ENCODE assay signal across 1 cellular context in genomic region chr4:26372525-26373172, GRCh38.
TF ChIP-seq lines count a peak whose summit lies in the region.

No MANE protein-coding gene starts in this region.

TF ChIP-seq in HepG2, 621 proteins besides CTCF, POLR2A, EP300 and RAD21 (continued from another document and continues in another):
- TF ChIP-seq RCOR2 (CRISPR knock-in tag; IDR thresholded peaks at IDR 0.05) (peak; percentile 66; the same call in 1 of the 2 replicates), ZFYVE20 (CRISPR knock-in tag; IDR thresholded peaks at IDR 0.05; ENCODE audit: borderline replicate concordance, low read depth) (no peak), MAZ (IDR thresholded peaks at IDR 0.05; ENCODE audit: borderline replicate concordance, low read depth, low read length) (no peak), MAZ (CRISPR knock-in tag; IDR thresholded peaks at IDR 0.05; ENCODE audit: low read depth) (no peak), CSRNP1 (CRISPR knock-in tag; IDR thresholded peaks at IDR 0.05) (no peak), ZNF792 (CRISPR knock-in tag; IDR thresholded peaks at IDR 0.05) (no peak), ZNF552 (CRISPR knock-in tag; IDR thresholded peaks at IDR 0.05; ENCODE audit: borderline replicate concordance) (no peak), ATM (IDR thresholded peaks at IDR 0.05; ENCODE audit: borderline replicate concordance) (no peak), HMGA1 (CRISPR knock-in tag; conservative IDR thresholded peaks at IDR 0.05) (no peak), MED8 (CRISPR knock-in tag; IDR thresholded peaks at IDR 0.05; ENCODE audit: insufficient replicate concordance) (no peak), THYN1 (CRISPR knock-in tag; IDR thresholded peaks at IDR 0.05; ENCODE audit: borderline replicate concordance, low read depth) (no peak), REXO4 (CRISPR knock-in tag; IDR thresholded peaks at IDR 0.05; ENCODE audit: borderline replicate concordance) (no peak), ZNF780A (CRISPR knock-in tag; IDR thresholded peaks at IDR 0.05) (no peak), IRX3 (CRISPR knock-in tag; IDR thresholded peaks at IDR 0.05; ENCODE audit: borderline replicate concordance, low read depth) (no peak), IKZF4 (CRISPR knock-in tag; IDR thresholded peaks at IDR 0.05; ENCODE audit: borderline replicate concordance, low read depth, not compliant biosample characterization) (no peak), NR2C2 (CRISPR knock-in tag; IDR thresholded peaks at IDR 0.05; ENCODE audit: borderline replicate concordance) (no peak), ZBTB8A (CRISPR knock-in tag; IDR thresholded peaks at IDR 0.05; ENCODE audit: borderline replicate concordance, low read depth) (no peak), ZBTB38 (CRISPR knock-in tag; IDR thresholded peaks at IDR 0.05) (no peak), ZNF816 (CRISPR knock-in tag; IDR thresholded peaks at IDR 0.05; ENCODE audit: borderline replicate concordance) (no peak), KLF15 (CRISPR knock-in tag; IDR thresholded peaks at IDR 0.05; ENCODE audit: borderline replicate concordance) (no peak), MBD4 (IDR thresholded peaks at IDR 0.05; ENCODE audit: borderline replicate concordance, low read length) (no peak), JUND (CRISPR knock-in tag; IDR thresholded peaks at IDR 0.05) (no peak), STAT5B (CRISPR knock-in tag; IDR thresholded peaks at IDR 0.05) (no peak), ZMYM4 (CRISPR knock-in tag; IDR thresholded peaks at IDR 0.05) (peak; percentile 84), ADNP (CRISPR knock-in tag; IDR thresholded peaks at IDR 0.05) (no peak), DMAP1 (CRISPR knock-in tag; IDR thresholded peaks at IDR 0.05) (no peak), ZNF318 (CRISPR knock-in tag; IDR thresholded peaks at IDR 0.05) (no peak), SP5 (CRISPR knock-in tag; IDR thresholded peaks at IDR 0.05; ENCODE audit: borderline replicate concordance, low read depth) (no peak), KDM1A (CRISPR knock-in tag; IDR thresholded peaks at IDR 0.05) (0 out of 2 replicates have a peak, but pooled peaks have one; percentile 54), ZNF3 (CRISPR knock-in tag; IDR thresholded peaks at IDR 0.05) (no peak), ZNF33A (CRISPR knock-in tag; IDR thresholded peaks at IDR 0.05; ENCODE audit: borderline replicate concordance) (no peak), ZNF580 (CRISPR knock-in tag; IDR thresholded peaks at IDR 0.05; ENCODE audit: borderline replicate concordance, low read depth) (no peak), GPBP1L1 (CRISPR knock-in tag; IDR thresholded peaks at IDR 0.05) (no peak), TP53 (CRISPR knock-in tag; conservative IDR thresholded peaks at IDR 0.05) (no peak), ZMAT5 (CRISPR knock-in tag; IDR thresholded peaks at IDR 0.05; ENCODE audit: borderline replicate concordance, low read depth) (no peak), ZKSCAN5 (CRISPR knock-in tag; IDR thresholded peaks at IDR 0.05) (no peak), MYC (CRISPR knock-in tag; IDR thresholded peaks at IDR 0.05; ENCODE audit: borderline replicate concordance) (peak; percentile 62; the same call in 1 of the 2 replicates), PPARG (CRISPR knock-in tag; conservative IDR thresholded peaks at IDR 0.05) (no peak), SNAPC4 (CRISPR knock-in tag; IDR thresholded peaks at IDR 0.05) (no peak), WIZ (CRISPR knock-in tag; IDR thresholded peaks at IDR 0.05) (no peak), ZNF562 (CRISPR knock-in tag; IDR thresholded peaks at IDR 0.05; ENCODE audit: borderline replicate concordance) (no peak), ZMYM3 (CRISPR knock-in tag; IDR thresholded peaks at IDR 0.05) (peak; percentile 81), MTA3 (CRISPR knock-in tag; IDR thresholded peaks at IDR 0.05) (no peak), MLXIP (CRISPR knock-in tag; IDR thresholded peaks at IDR 0.05; ENCODE audit: borderline replicate concordance) (no peak)
